ENCODE assay signal across 13 cellular contexts in genomic region chr2:159362816-159363251, GRCh38.
DNase-seq lines count a peak whose midpoint lies in the region; ATAC-seq and TF ChIP-seq lines count a peak whose summit lies in the region.
"Had no signal": no experiment of that assay in that cellular context is flagged by ENCODE, and none has a peak within 500 bp of the region (broad histone marks: within the 10 kb centered on the region; RNA-seq: fewer than 3 reads in every experiment).

No MANE protein-coding gene starts in this region.

- H3K4me1 ChIP-seq in RWPE2 (ENCODE audit: insufficient read depth, poor library complexity, severe bottlenecking) (no peaks in the 10 kb centered on the region), gastroesophageal sphincter (no peaks in the 10 kb centered on the region)

- intact Hi-C loops in CD4-positive, alpha-beta T cell (cut with DNase I, micrococcal nuclease), result no loop called here

- H3K4me3 Mint-ChIP-seq in CD4-positive, alpha-beta T cell, result no peak overlapping the region

- no peaks in the 10 kb centered on the region for H3K9me3 Mint-ChIP-seq in CD4-positive, alpha-beta T cell

- no peak for TF ChIP-seq CTCF in RWPE2 (IDR thresholded peaks at IDR 0.05; ENCODE audit: poor library complexity, severe bottlenecking)
- no peak for TF ChIP-seq CTCF in gastroesophageal sphincter (IDR thresholded peaks at IDR 0.05)
- no peak for TF ChIP-seq CTCF in CD4-positive, alpha-beta T cell (IDR thresholded peaks at IDR 0.05)

- DNase-seq in DMS79 (lab: John Stamatoyannopoulos, UW) (peak; percentile 45), DMS79 treated with DMSO at 0.1 percent for 48 hours (lab: John Stamatoyannopoulos, UW) (no peak), RWPE2 (ENCODE audit: low spot score) (no peak), stromal cell of bone marrow (ENCODE audit: low read depth) (peak; percentile 4), medulla oblongata (ENCODE audit: extremely low spot score) (no peak)
- no peak for DNase-seq in CD4-positive, alpha-beta T cell
- DNase-seq: cortex of kidney, left ventricle myocardium inferior, MM.1S, right cardiac atrium had no signal

- ATAC-seq in RWPE2 (ENCODE audit: low read depth), result peak; percentile 31; the same call in 2 of the 3 replicates
- peak; percentile 22 for ATAC-seq in gastroesophageal sphincter
- ATAC-seq in HG02970 (IDR thresholded peaks at IDR 0.05; ENCODE audit: low FRiP score, unreplicated experiment), result no peak
- ATAC-seq in CD4-positive, alpha-beta T cell (ENCODE audit: poor library complexity), result no peak

- H3K27ac Mint-ChIP-seq in CD4-positive, alpha-beta T cell, result no peak overlapping the region

- H3K36me3 ChIP-seq in RWPE2 (ENCODE audit: low read depth), result no peaks in the 10 kb centered on the region
- peaks cover 0 to 73% of the 10 kb centered on the region in 2 donors for H3K36me3 ChIP-seq in gastroesophageal sphincter

- no peaks in the 10 kb centered on the region for H3K9me3 ChIP-seq in RWPE2 (ENCODE audit: severe bottlenecking)
- peaks cover 0 to 8% (median 0%) of the 10 kb centered on the region in 3 donors for H3K9me3 ChIP-seq in gastroesophageal sphincter
- no peaks in the 10 kb centered on the region for H3K9me3 ChIP-seq in CD4-positive, alpha-beta T cell (ENCODE audit: control insufficient read depth, low read length)

- 64 to 100% methylated on average over 1 to 2 of the region's 2 CpGs for WGBS in gastroesophageal sphincter (ENCODE audit: low coverage in 1 of 2), 2 donors

- no peaks in the 10 kb centered on the region for H3K27me3 Mint-ChIP-seq in CD4-positive, alpha-beta T cell

- H3K4me3 ChIP-seq in RWPE2 (ENCODE audit: severe bottlenecking), result no peak overlapping the region
- H3K4me3 ChIP-seq in gastroesophageal sphincter, result no peak overlapping the region
- H3K4me3 ChIP-seq: left ventricle myocardium inferior had no signal

- H3K36me3 Mint-ChIP-seq in CD4-positive, alpha-beta T cell (ENCODE audit: low read depth), result peaks cover 84% of the 10 kb centered on the region

- H3K27me3 ChIP-seq in RWPE2 (ENCODE audit: insufficient read depth, poor library complexity, severe bottlenecking), result no peaks in the 10 kb centered on the region
- H3K27me3 ChIP-seq in gastroesophageal sphincter, result no peaks in the 10 kb centered on the region
- no peaks in the 10 kb centered on the region for H3K27me3 ChIP-seq in CD4-positive, alpha-beta T cell (ENCODE audit: control insufficient read depth, insufficient read depth, low read length)

- POLR2A ChIA-PET in CD4-positive, alpha-beta T cell (lab: Charles Lee), result no interaction called here

- TF ChIP-seq EP300 in gastroesophageal sphincter (IDR thresholded peaks at IDR 0.05), result no peak

- CTCF ChIA-PET in CD4-positive, alpha-beta T cell (lab: Charles Lee), result no interaction called here

- TF ChIP-seq POLR2A in gastroesophageal sphincter (IDR thresholded peaks at IDR 0.05), result no peak

- H3K27ac ChIP-seq in RWPE2 (ENCODE audit: poor library complexity, severe bottlenecking) (no peak overlapping the region), gastroesophageal sphincter (no peak overlapping the region)
- no peak overlapping the region for H3K27ac ChIP-seq in CD4-positive, alpha-beta T cell (ENCODE audit: low read depth, low read length)
- H3K27ac ChIP-seq: 22Rv1, left ventricle myocardium inferior had no signal

- H3K4me1 Mint-ChIP-seq in CD4-positive, alpha-beta T cell (ENCODE audit: low read depth), result no peaks in the 10 kb centered on the region

Comparison
In these comparisons a context has a peak if more than half of its experiments do, and no peak if none do; other contexts are left out.
1. DNase-seq: peak in DMS79 (single experiment) and stromal cell of bone marrow (single experiment); none in DMS79 treated with DMSO at 0.1 percent for 48 hours (single experiment), RWPE2 (single experiment), medulla oblongata (single experiment) and CD4-positive, alpha-beta T cell (0 of 10).
2. ATAC-seq: peak in RWPE2 (single experiment) and gastroesophageal sphincter (single experiment); none in HG02970 (single experiment) and CD4-positive, alpha-beta T cell (single experiment).